ENCODE assay signal across 25 cellular contexts in genomic region chr11:9494316-9494715, GRCh38.
"Had no signal": no experiment of that assay in that cellular context is flagged by ENCODE, and none has a peak within 500 bp of the region (broad histone marks: within the 10 kb centered on the region; RNA-seq: fewer than 3 reads in every experiment).

No MANE protein-coding gene starts in this region.

- H3K27me3 Mint-ChIP-seq: dendritic cell treated with granulocyte-macrophage colony-stimulating factor and Interleukin-4, amounts not matched to agents 40 ng/mL and 50 ng/mL, for 4 days; effector memory CD8-positive, alpha-beta T cell had no signal

- H3K4me3 Mint-ChIP-seq: dendritic cell treated with granulocyte-macrophage colony-stimulating factor and Interleukin-4, amounts not matched to agents 40 ng/mL and 50 ng/mL, for 4 days; effector memory CD8-positive, alpha-beta T cell; endodermal cell had no signal

- H3K4me3 ChIP-seq: colonic mucosa, coronary artery, dorsolateral prefrontal cortex, esophagus muscularis mucosa, esophagus squamous epithelium, gastrocnemius medialis, gastroesophageal sphincter, heart right ventricle, hepatocyte had no signal

- H3K9me3 ChIP-seq: colonic mucosa, esophagus muscularis mucosa, esophagus squamous epithelium, gastrocnemius medialis, gastroesophageal sphincter, heart right ventricle had no signal

- H2AFZ ChIP-seq: hepatocyte had no signal

- H3K27ac Mint-ChIP-seq: dendritic cell treated with granulocyte-macrophage colony-stimulating factor and Interleukin-4, amounts not matched to agents 40 ng/mL and 50 ng/mL, for 4 days; endodermal cell had no signal

- H3K4me1 ChIP-seq: colonic mucosa, esophagus muscularis mucosa, esophagus squamous epithelium, gastroesophageal sphincter, heart right ventricle had no signal

- DNase-seq: colonic mucosa; cortex of kidney; dermis blood vessel endothelial cell; dorsolateral prefrontal cortex; effector CD4-positive, alpha-beta T cell; effector CD8-positive, alpha-beta T cell; effector memory CD4-positive, alpha-beta T cell; effector memory CD8-positive, alpha-beta T cell; endodermal cell; erythroblast; esophagus squamous epithelium; foreskin fibroblast; foreskin keratinocyte; foreskin melanocyte; gastrocnemius medialis; glutamatergic neuron; head of caudate nucleus; heart right ventricle had no signal

- H3K27ac ChIP-seq: colonic mucosa, coronary artery, dorsolateral prefrontal cortex, epithelial cell of prostate, esophagus muscularis mucosa, esophagus squamous epithelium, foreskin keratinocyte, gastrocnemius medialis, gastroesophageal sphincter, heart right ventricle, hepatocyte had no signal

- H3K27me3 ChIP-seq: colonic mucosa, dorsolateral prefrontal cortex, esophagus muscularis mucosa, esophagus squamous epithelium, foreskin keratinocyte, gastrocnemius medialis, gastroesophageal sphincter, heart right ventricle, hepatocyte had no signal

- H3K9me3 Mint-ChIP-seq: dendritic cell treated with granulocyte-macrophage colony-stimulating factor and Interleukin-4, amounts not matched to agents 40 ng/mL and 50 ng/mL, for 4 days; effector memory CD8-positive, alpha-beta T cell; endodermal cell had no signal

- H3K4me2 ChIP-seq: hepatocyte had no signal

- H3K79me2 ChIP-seq: hepatocyte had no signal

- ATAC-seq: effector memory CD8-positive, alpha-beta T cell; esophagus mucosa; foreskin keratinocyte; gastroesophageal sphincter; heart right ventricle had no signal
